Comparison of ENCODE assay signal across 12 cellular contexts in the genomic region with DNA sequence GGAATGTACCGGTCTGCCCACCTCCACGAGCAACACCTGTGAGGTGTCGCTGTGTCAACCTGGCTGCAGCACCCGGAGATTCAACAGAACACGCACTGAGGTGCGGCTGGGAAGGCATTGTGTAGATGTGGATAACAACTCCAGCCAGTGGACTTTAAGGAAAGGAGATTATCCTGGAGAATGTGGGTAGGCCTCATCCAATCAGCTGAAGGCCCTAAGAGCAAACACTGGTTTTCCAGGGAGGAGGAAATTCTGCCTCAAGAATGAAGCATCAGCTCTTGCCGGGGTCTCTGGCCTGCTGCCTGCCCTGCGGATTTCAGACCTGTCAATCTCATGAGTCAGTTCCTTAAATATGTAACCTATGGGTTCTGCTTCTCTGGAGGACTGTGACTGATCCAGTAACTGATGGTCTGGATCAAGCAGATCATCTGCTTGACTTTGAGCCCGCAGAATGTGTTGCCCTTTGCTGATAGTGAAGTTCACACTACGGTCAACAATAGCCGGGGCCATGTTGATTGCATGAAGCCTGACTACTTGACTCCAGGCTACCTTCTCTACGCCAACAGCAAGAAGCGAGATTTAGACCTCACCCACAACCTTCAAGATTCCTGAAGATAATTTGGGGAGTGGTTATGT. TPM values are rescaled to one million over a fixed set of nuclear protein-coding genes. Genes with fewer than 3 reads are reported as not detected.
DNase-seq lines count a peak whose midpoint lies in the region; ATAC-seq and TF ChIP-seq lines count a peak whose summit lies in the region.
"Had no signal": no experiment of that assay in that cellular context is flagged by ENCODE, and none has a peak within 500 bp of the region (broad histone marks: within the 10 kb centered on the region; RNA-seq: fewer than 3 reads in every experiment).

No MANE protein-coding gene starts in this region.

- no peaks in the 10 kb centered on the region for H3K36me3 ChIP-seq in OCI-LY7 (ENCODE audit: insufficient read depth, low read length)

- ATAC-seq in HG02759 (IDR thresholded peaks at IDR 0.05; ENCODE audit: unreplicated experiment) = no peak

- no peaks in the 10 kb centered on the region for H3K79me2 ChIP-seq in OCI-LY7 (ENCODE audit: insufficient read depth, low read depth, low read length)

- no peaks in the 10 kb centered on the region for H3K9me2 ChIP-seq in OCI-LY7 (ENCODE audit: insufficient read depth, low read length)

- TF ChIP-seq CTCF in AG04450 (IDR thresholded peaks at IDR 0.05; ENCODE audit: low read depth, low read length) (no peak), astrocyte of the cerebellum (IDR thresholded peaks at IDR 0.05; ENCODE audit: low read depth, low read length, missing control alignments) (no peak), OCI-LY7 (conservative IDR thresholded peaks at IDR 0.05; ENCODE audit: low read length) (no peak)

- CTCF ChIA-PET in AG04450 (lab: Charles Lee) = interaction anchor here (1.3 to 1.5 kb wide), 3 partner anchors 78 to 283 kb away, joined by 3 to 4 read pairs (median 4); no protein-coding TSS in a partner anchor
- CTCF ChIA-PET in OCI-LY7 (lab: Charles Lee; ENCODE audit: unreplicated experiment) = interaction anchor here (0.7 kb wide), 1 partner anchor 642 kb away, joined by 4 read pairs; no protein-coding TSS in a partner anchor

- peak overlapping the region; percentile 47 for H3K27ac ChIP-seq in AG04450 (ENCODE audit: low read depth, low read length)
- H3K27ac ChIP-seq in OCI-LY7 (ENCODE audit: low read depth, low read length, poor library complexity, severe bottlenecking) = no peak overlapping the region
- H3K27ac ChIP-seq: Peyer's patch, upper lobe of right lung had no signal

- peak; percentile 56 for DNase-seq in AG04450 (ENCODE audit: low read depth, low spot score)
- peak; percentile 25 for DNase-seq in KG1 (lab: John Stamatoyannopoulos, UW)
- peak; percentile 84 for DNase-seq in astrocyte of the cerebellum (ENCODE audit: low read depth)
- peak; percentile 43 for DNase-seq in kidney glomerular epithelial cell (lab: John Stamatoyannopoulos, UW)
- no peak for DNase-seq in NCI-H1048 (lab: John Stamatoyannopoulos, UW)
- DNase-seq in OCI-LY7 (ENCODE audit: low spot score) = no peak
- DNase-seq in ecto neural progenitor cell (ENCODE audit: low spot score) = no peak
- DNase-seq: anterior cingulate cortex, small intestine, upper lobe of right lung had no signal

- POLR2A ChIA-PET in AG04450 (lab: Yijun Ruan, JAX) (interaction anchor here (1.5 kb wide), 1 partner anchor 9 kb away, joined by 3 read pairs; no protein-coding TSS in a partner anchor), OCI-LY7 (lab: Charles Lee) (interaction anchor here (0.9 to 1.1 kb wide), 2 partner anchors 9 to 15 kb away, joined by 3 to 6 read pairs; no protein-coding TSS in a partner anchor)

- no TSS peak for BruUV-seq in OCI-LY7 (replicated peaks; lab: Mats Ljungman, UMichigan)

- H2AFZ ChIP-seq in OCI-LY7 (ENCODE audit: low read length) = no peak overlapping the region

- H3K9me3 ChIP-seq in AG04450 (ENCODE audit: control insufficient read depth, insufficient read depth, low read length) (no peaks in the 10 kb centered on the region; the same call in 1 of the 2 replicates), OCI-LY7 (ENCODE audit: low read length) (no peaks in the 10 kb centered on the region)
- H3K9me3 ChIP-seq: Peyer's patch, upper lobe of right lung had no signal

- no peaks in the 10 kb centered on the region for H4K20me1 ChIP-seq in OCI-LY7 (ENCODE audit: insufficient read depth, low read length)

- H3K4me3 ChIP-seq in AG04450 (ENCODE audit: low read depth, low read length) (no peak overlapping the region), astrocyte of the cerebellum (ENCODE audit: low read depth, low read length) (no peak overlapping the region), OCI-LY7 (ENCODE audit: low read depth, low read length, poor library complexity, severe bottlenecking) (no peak overlapping the region)
- H3K4me3 ChIP-seq: Peyer's patch, upper lobe of right lung had no signal

- intact Hi-C loops in OCI-LY7 (cut with micrococcal nuclease; ENCODE audit: unreplicated experiment) = no loop called here

- no peak overlapping the region for H3K4me2 ChIP-seq in OCI-LY7 (ENCODE audit: low read length)

- in situ Hi-C loops in astrocyte of the cerebellum (cut with HindIII; ENCODE audit: low sequenced_read_pairs) = no loop called here

- no peaks in the 10 kb centered on the region for H3K27me3 ChIP-seq in AG04450 (ENCODE audit: control insufficient read depth, insufficient read depth, low read length)
- H3K27me3 ChIP-seq: Peyer's patch, upper lobe of right lung had no signal

- H3K4me1 ChIP-seq in OCI-LY7 (ENCODE audit: insufficient read depth, low read length, poor library complexity, severe bottlenecking) = peaks cover 22% of the 10 kb centered on the region
- H3K4me1 ChIP-seq: Peyer's patch had no signal

RNA-seq across cellular contexts. Expression of a gene that starts 15.9 kb away (rescaled TPM):
- polyA plus RNA-seq in AG04450 (2011; rRNA removed) = 5.1 and 6.5 TPM in 2 replicates
- polyA minus RNA-seq in AG04450 (2011; rRNA and poly(A)+ RNA removed) = 8.1 and 16.2 TPM in 2 replicates
- 19.7 and 30.5 TPM in 2 replicates for total RNA-seq in OCI-LY7 (2014; rRNA removed; shearing (Covaris generic))
- total RNA-seq in OCI-LY7 (2022) = 30.2 and 31.7 TPM in 2 replicates

RNA-seq across cellular contexts. Expression of a gene that starts 58.8 kb away (rescaled TPM):
- polyA plus RNA-seq in AG04450 (2011; rRNA removed) = 25.3 and 25.4 TPM in 2 replicates
- polyA minus RNA-seq in AG04450 (2011; rRNA and poly(A)+ RNA removed) = 68.6 and 87.4 TPM in 2 replicates
- total RNA-seq in OCI-LY7 (2014; rRNA removed; shearing (Covaris generic)) = 3.4 and 4.5 TPM in 2 replicates
- total RNA-seq in OCI-LY7 (2022) = 5.9 and 8.9 TPM in 2 replicates

Comparison
In these comparisons a context has a peak if more than half of its experiments do, and no peak if none do; other contexts are left out.
1. DNase-seq: peak in AG04450 (single experiment), KG1 (single experiment), astrocyte of the cerebellum (single experiment) and kidney glomerular epithelial cell (single experiment); none in NCI-H1048 (single experiment), OCI-LY7 (single experiment) and ecto neural progenitor cell (single experiment).